1 cellular context compared by ENCODE assay signal in the genomic region with DNA sequence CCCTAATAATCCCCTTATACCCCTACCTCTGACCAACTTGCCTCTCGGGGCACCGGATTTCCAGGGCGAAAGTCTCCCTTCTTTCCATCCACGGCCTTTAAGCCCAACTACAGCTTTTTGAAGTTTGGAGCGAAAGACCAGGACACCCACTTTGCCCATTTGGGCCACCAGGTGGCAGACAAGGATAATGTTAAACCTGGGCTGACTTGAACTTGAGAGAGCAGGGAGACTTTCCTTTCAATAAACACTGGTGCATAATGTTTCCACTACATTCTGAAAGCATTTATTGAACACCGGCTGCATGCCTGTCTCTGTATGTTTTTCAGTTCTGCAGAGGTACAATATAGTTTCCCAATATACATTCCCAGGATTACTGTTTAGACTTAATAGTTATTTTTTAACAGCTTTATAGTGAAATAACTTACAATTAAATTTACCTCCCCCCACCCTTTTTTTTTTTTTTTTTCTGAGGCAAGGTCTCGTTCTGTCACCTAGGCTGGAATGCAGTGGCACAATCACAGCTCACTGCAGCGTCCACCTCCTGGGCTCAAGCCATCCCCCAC.
A peak's percentile ranks its signal among the peaks of the same experiment; 100 is the strongest.
TF ChIP-seq lines count a peak whose summit lies in the region.

No MANE protein-coding gene starts in this region.

TF ChIP-seq in HepG2, 621 proteins besides CTCF, POLR2A, EP300 and RAD21 (continued from another document and continues in another):
- TF ChIP-seq ZHX2 (IDR thresholded peaks at IDR 0.05; ENCODE audit: low read depth) (no peak), ZHX2 (CRISPR knock-in tag; IDR thresholded peaks at IDR 0.05; ENCODE audit: borderline replicate concordance) (no peak), YEATS2 (CRISPR knock-in tag; IDR thresholded peaks at IDR 0.05; ENCODE audit: borderline replicate concordance) (peak; percentile 69; the same call in 1 of the 2 replicates), TGIF2 (CRISPR knock-in tag; IDR thresholded peaks at IDR 0.05) (no peak), FOSL1 (CRISPR knock-in tag; IDR thresholded peaks at IDR 0.05; ENCODE audit: borderline replicate concordance) (no peak), KAT7 (CRISPR knock-in tag; IDR thresholded peaks at IDR 0.05; ENCODE audit: borderline replicate concordance) (no peak), HNRNPUL1 (IDR thresholded peaks at IDR 0.05; ENCODE audit: low read depth, low read length) (no peak), HIVEP1 (CRISPR knock-in tag; IDR thresholded peaks at IDR 0.05) (no peak), SYNCRIP (IDR thresholded peaks at IDR 0.05; ENCODE audit: insufficient read depth, low read depth, low read length) (no peak), MYNN (CRISPR knock-in tag; IDR thresholded peaks at IDR 0.05; ENCODE audit: low read depth) (0 out of 2 replicates have a peak, but pooled peaks have one; percentile 62), ZNF782 (CRISPR knock-in tag; IDR thresholded peaks at IDR 0.05; ENCODE audit: borderline replicate concordance) (no peak), HOXA3 (CRISPR knock-in tag; IDR thresholded peaks at IDR 0.05) (peak; percentile 13; the same call in 1 of the 2 replicates), MIER3 (CRISPR knock-in tag; IDR thresholded peaks at IDR 0.05; ENCODE audit: borderline replicate concordance) (peak; percentile 74; the same call in 1 of the 2 replicates), PTBP1 (IDR thresholded peaks at IDR 0.05; ENCODE audit: low read depth, low read length, poor library complexity, severe bottlenecking) (no peak), AHDC1 (CRISPR knock-in tag; IDR thresholded peaks at IDR 0.05; ENCODE audit: borderline replicate concordance) (peak; percentile 41; the same call in 1 of the 2 replicates), ZNF44 (CRISPR knock-in tag; IDR thresholded peaks at IDR 0.05) (no peak), ATF4 (CRISPR knock-in tag; IDR thresholded peaks at IDR 0.05) (no peak), ZNF121 (CRISPR knock-in tag; IDR thresholded peaks at IDR 0.05) (no peak), ZKSCAN5 (CRISPR knock-in tag; IDR thresholded peaks at IDR 0.05) (no peak), NFATC3 (CRISPR knock-in tag; IDR thresholded peaks at IDR 0.05) (no peak), ARID2 (CRISPR knock-in tag; IDR thresholded peaks at IDR 0.05; ENCODE audit: borderline replicate concordance) (no peak), ZNF775 (CRISPR knock-in tag; IDR thresholded peaks at IDR 0.05; ENCODE audit: borderline replicate concordance) (no peak), FOXA3 (CRISPR knock-in tag; IDR thresholded peaks at IDR 0.05) (peak; percentile 70), ZBTB46 (CRISPR knock-in tag; IDR thresholded peaks at IDR 0.05; ENCODE audit: borderline replicate concordance) (no peak), EED (CRISPR knock-in tag; IDR thresholded peaks at IDR 0.05) (no peak), TEAD2 (CRISPR knock-in tag; IDR thresholded peaks at IDR 0.05) (no peak), RBAK (CRISPR knock-in tag; IDR thresholded peaks at IDR 0.05) (no peak), ZNF225 (CRISPR knock-in tag; IDR thresholded peaks at IDR 0.05) (no peak), FOSL2 (CRISPR knock-in tag; IDR thresholded peaks at IDR 0.05) (0 out of 2 replicates have a peak, but pooled peaks have one; percentile 19), TERF1 (CRISPR knock-in tag; IDR thresholded peaks at IDR 0.05) (no peak), ZNF549 (CRISPR knock-in tag; IDR thresholded peaks at IDR 0.05) (no peak), SNRNP70 (IDR thresholded peaks at IDR 0.05; ENCODE audit: low read depth, low read length) (no peak), HOMEZ (CRISPR knock-in tag; IDR thresholded peaks at IDR 0.05; ENCODE audit: low read depth) (peak; percentile 58; the same call in 1 of the 2 replicates), ZSCAN9 (CRISPR knock-in tag; IDR thresholded peaks at IDR 0.05; ENCODE audit: borderline replicate concordance) (peak; percentile 80; the same call in 1 of the 2 replicates), ELF3 (CRISPR knock-in tag; IDR thresholded peaks at IDR 0.05) (peak; percentile 44; the same call in 1 of the 2 replicates), ZNF251 (CRISPR knock-in tag; IDR thresholded peaks at IDR 0.05) (no peak), ZMYM2 (CRISPR knock-in tag; IDR thresholded peaks at IDR 0.05) (no peak), XRCC5 (optimal IDR thresholded peaks at IDR 0.05; ENCODE audit: low read length) (peak; percentile 66)
- TF ChIP-seq, protein P1, sequence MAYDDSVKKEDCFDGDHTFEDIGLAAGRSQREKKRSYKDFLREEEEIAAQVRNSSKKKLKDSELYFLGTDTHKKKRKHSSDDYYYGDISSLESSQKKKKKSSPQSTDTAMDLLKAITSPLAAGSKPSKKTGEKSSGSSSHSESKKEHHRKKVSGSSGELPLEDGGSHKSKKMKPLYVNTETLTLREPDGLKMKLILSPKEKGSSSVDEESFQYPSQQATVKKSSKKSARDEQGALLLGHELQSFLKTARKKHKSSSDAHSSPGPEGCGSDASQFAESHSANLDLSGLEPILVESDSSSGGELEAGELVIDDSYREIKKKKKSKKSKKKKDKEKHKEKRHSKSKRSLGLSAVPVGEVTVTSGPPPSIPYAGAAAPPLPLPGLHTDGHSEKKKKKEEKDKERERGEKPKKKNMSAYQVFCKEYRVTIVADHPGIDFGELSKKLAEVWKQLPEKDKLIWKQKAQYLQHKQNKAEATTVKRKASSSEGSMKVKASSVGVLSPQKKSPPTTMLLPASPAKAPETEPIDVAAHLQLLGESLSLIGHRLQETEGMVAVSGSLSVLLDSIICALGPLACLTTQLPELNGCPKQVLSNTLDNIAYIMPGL (CRISPR knock-in tag; IDR thresholded peaks at IDR 0.05; ENCODE audit: borderline replicate concordance in 1 of 2, low read depth in 1 of 2): peak; percentile 77 to 91; a peak in 3 of 4 replicates
- TF ChIP-seq, protein P2, sequence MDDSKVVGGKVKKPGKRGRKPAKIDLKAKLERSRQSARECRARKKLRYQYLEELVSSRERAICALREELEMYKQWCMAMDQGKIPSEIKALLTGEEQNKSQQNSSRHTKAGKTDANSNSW (CRISPR knock-in tag; IDR thresholded peaks at IDR 0.05; ENCODE audit: borderline replicate concordance): no peak
